ENCODE assay signal across 6 cellular contexts in the genomic region with DNA sequence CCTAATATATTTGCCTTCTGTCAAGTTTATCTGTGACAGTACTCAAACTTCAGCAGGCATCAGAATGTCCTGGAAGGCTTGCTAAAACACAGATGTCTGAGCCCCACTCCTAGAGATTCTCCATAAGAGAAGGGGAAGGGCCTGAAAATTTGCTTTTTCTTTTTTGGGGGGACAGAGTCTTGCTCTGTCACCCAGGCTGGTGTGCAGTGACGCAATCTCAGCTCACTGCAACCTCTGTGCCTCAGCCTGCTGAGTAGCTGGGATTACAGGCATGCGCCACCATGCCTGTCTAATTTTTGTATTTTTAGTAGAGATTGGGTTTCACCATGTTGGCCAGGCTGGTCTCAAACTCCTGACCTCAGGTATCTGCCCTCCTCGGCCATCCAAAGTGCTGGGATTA. TPM values are rescaled to one million over a fixed set of nuclear protein-coding genes. Genes with fewer than 3 reads are reported as not detected.
"Had no signal": no experiment of that assay in that cellular context is flagged by ENCODE, and none has a peak within 500 bp of the region (broad histone marks: within the 10 kb centered on the region; RNA-seq: fewer than 3 reads in every experiment).

No MANE protein-coding gene starts in this region.

RNA-seq across cellular contexts. Expression of a gene that starts 18.3 kb away (rescaled TPM):
- total RNA-seq: lung microvascular endothelial cell, myocyte, osteocyte had no signal

RNA-seq across cellular contexts. Expression of a gene that starts 23.5 kb away (rescaled TPM):
- total RNA-seq: myocyte; naive thymus-derived CD4-positive, alpha-beta T cell; natural killer cell treated with Interleukin-12 subunit alpha and Interleukin-12 subunit beta and Interleukin-15 and Interleukin-18, amount 100 ng/mL, for 72 hours; osteocyte had no signal
- polyA plus RNA-seq: immature natural killer cell; naive thymus-derived CD4-positive, alpha-beta T cell had no signal
